22 cellular contexts compared by ENCODE assay signal in the genomic region with DNA sequence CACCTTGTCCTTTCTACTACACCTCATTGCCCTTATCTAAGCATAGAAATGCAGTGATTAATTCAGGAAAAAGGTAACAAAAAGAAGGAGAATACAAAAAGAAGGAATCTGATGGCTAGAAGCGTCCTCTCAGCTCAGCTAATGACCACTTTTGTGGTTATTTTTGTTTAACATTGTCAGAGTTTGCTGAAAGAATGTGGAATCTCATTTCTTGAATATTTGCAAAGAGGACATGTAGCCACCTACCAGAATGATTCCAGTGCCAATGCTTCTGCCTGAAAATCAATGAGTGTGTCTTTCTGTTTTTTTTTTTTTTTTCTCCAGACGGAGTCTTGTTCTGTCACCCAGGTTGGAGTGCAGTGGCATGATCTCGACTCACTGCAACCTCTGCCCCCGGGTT. TPM values are rescaled to one million over a fixed set of nuclear protein-coding genes. Genes with fewer than 3 reads are reported as not detected.
"Had no signal": no experiment of that assay in that cellular context is flagged by ENCODE, and none has a peak within 500 bp of the region (broad histone marks: within the 10 kb centered on the region; RNA-seq: fewer than 3 reads in every experiment).

No MANE protein-coding gene starts in this region.

- H3K27me3 Mint-ChIP-seq: activated CD4-positive, alpha-beta T cell treated with anti-CD3 and anti-CD28 coated beads for 36 hours; activated T-cell treated with anti-CD3 and anti-CD28 coated beads, Interleukin-2, amount 50 U/mL, for 24 hours; brain had no signal

- H3K27ac Mint-ChIP-seq: activated CD4-positive, alpha-beta memory T cell treated with anti-CD3 and anti-CD28 coated beads, Interleukin-2, amount 10 ng/mL, durations not matched to agents 7 days and 5 days; activated CD4-positive, alpha-beta T cell treated with anti-CD3 and anti-CD28 coated beads for 36 hours; activated naive CD4-positive, alpha-beta T cell treated with anti-CD3 and anti-CD28 coated beads, Interleukin-2, amount 50 U/mL, for 24 hours; activated T-cell treated with anti-CD3 and anti-CD28 coated beads, Interleukin-2, amount 50 U/mL, for 24 hours; brain; naive thymus-derived CD4-positive, alpha-beta T cell; T-helper 17 cell had no signal

- H3K4me3 Mint-ChIP-seq: activated CD4-positive, alpha-beta memory T cell treated with anti-CD3 and anti-CD28 coated beads, Interleukin-2, amount 10 ng/mL, durations not matched to agents 7 days and 5 days; activated CD4-positive, alpha-beta T cell treated with anti-CD3 and anti-CD28 coated beads for 36 hours; activated naive CD4-positive, alpha-beta T cell treated with anti-CD3 and anti-CD28 coated beads, Interleukin-2, amount 50 U/mL, for 24 hours; activated T-cell treated with anti-CD3 and anti-CD28 coated beads, Interleukin-2, amount 50 U/mL, for 24 hours; brain; naive thymus-derived CD4-positive, alpha-beta T cell; T-helper 17 cell had no signal

- H3K36me3 Mint-ChIP-seq: activated naive CD4-positive, alpha-beta T cell treated with anti-CD3 and anti-CD28 coated beads, Interleukin-2, amount 50 U/mL, for 24 hours; brain; naive thymus-derived CD4-positive, alpha-beta T cell had no signal

- DNase-seq: activated CD4-positive, alpha-beta memory T cell treated with anti-CD3 and anti-CD28 coated beads, Interleukin-2, amount 10 ng/mL, durations not matched to agents 7 days and 5 days; activated CD4-positive, alpha-beta T cell treated with anti-CD3 and anti-CD28 coated beads for 36 hours; activated effector memory CD4-positive, alpha-beta T cell treated with anti-CD3 and anti-CD28 coated beads, Interleukin-2, amount 50 U/mL, for 16 hours; activated T-cell treated with anti-CD3 and anti-CD28 coated beads, Interleukin-2, amount 50 U/mL, for 24 hours; adrenal gland; central memory CD4-positive, alpha-beta T cell; effector CD8-positive, alpha-beta T cell; mammary epithelial cell; mucosa of descending colon; naive thymus-derived CD4-positive, alpha-beta T cell; pancreas; sigmoid colon; stimulated activated CD4-positive, alpha-beta T cell treated with anti-CD3 and anti-CD28 coated beads, Interleukin-12 subunit alpha, Interleukin-12 subunit beta, amount 100 ng/mL, for 4 hours; stimulated activated CD4-positive, alpha-beta T cell treated with anti-CD3 and anti-CD28 coated beads, Interleukin-2, amount 100 ng/mL, for 24 hours; stomach; T-helper 17 cell; testis; upper lobe of right lung; WERI-Rb-1 had no signal

- H3K4me1 Mint-ChIP-seq: activated CD4-positive, alpha-beta T cell treated with anti-CD3 and anti-CD28 coated beads for 36 hours; activated naive CD4-positive, alpha-beta T cell treated with anti-CD3 and anti-CD28 coated beads, Interleukin-2, amount 50 U/mL, for 24 hours; brain; naive thymus-derived CD4-positive, alpha-beta T cell had no signal

- ATAC-seq: activated CD4-positive, alpha-beta T cell treated with anti-CD3 and anti-CD28 coated beads for 36 hours; mucosa of descending colon; naive thymus-derived CD4-positive, alpha-beta T cell; pancreas; T-helper 17 cell; upper lobe of right lung had no signal

- H3K9me3 Mint-ChIP-seq: activated CD4-positive, alpha-beta memory T cell treated with anti-CD3 and anti-CD28 coated beads, Interleukin-2, amount 10 ng/mL, durations not matched to agents 7 days and 5 days; activated naive CD4-positive, alpha-beta T cell treated with anti-CD3 and anti-CD28 coated beads, Interleukin-2, amount 50 U/mL, for 24 hours; activated T-cell treated with anti-CD3 and anti-CD28 coated beads, Interleukin-2, amount 50 U/mL, for 24 hours had no signal

RNA-seq across cellular contexts. Expression of a gene that starts 24.5 kb away (rescaled TPM):
- total RNA-seq: activated CD4-positive, alpha-beta memory T cell treated with anti-CD3 and anti-CD28 coated beads, Interleukin-2, amount 10 ng/mL, durations not matched to agents 7 days and 5 days; activated CD4-positive, alpha-beta T cell treated with anti-CD3 and anti-CD28 coated beads for 36 hours; frontal cortex; mammary epithelial cell; naive thymus-derived CD4-positive, alpha-beta T cell; stomach; T-helper 17 cell; upper lobe of right lung had no signal
